9 cellular contexts compared by ENCODE assay signal in genomic region chr5:141878186-141878770, GRCh38. TPM values are rescaled to one million over a fixed set of nuclear protein-coding genes. Genes with fewer than 3 reads are reported as not detected.
DNase-seq lines count a peak whose midpoint lies in the region; ATAC-seq and TF ChIP-seq lines count a peak whose summit lies in the region.
"Had no signal": no experiment of that assay in that cellular context is flagged by ENCODE, and none has a peak within 500 bp of the region (broad histone marks: within the 10 kb centered on the region; RNA-seq: fewer than 3 reads in every experiment).

Gene PCDH1, minus strand, starts transcription at chr5:141878410. Its CDS starts 148 bp downstream, at chr5:141878262.

- ATAC-seq in left cardiac atrium (peak; percentile 67 to 69), HG02884 (IDR thresholded peaks at IDR 0.05; ENCODE audit: unreplicated experiment) (no peak), GM18519 (IDR thresholded peaks at IDR 0.05; ENCODE audit: low FRiP score, unreplicated experiment) (no peak), GM18858 (IDR thresholded peaks at IDR 0.05; ENCODE audit: unreplicated experiment) (no peak)

- H3K9me3 Mint-ChIP-seq in osteocyte (ENCODE audit: unreplicated experiment), result no peaks in the 10 kb centered on the region

- no peak for TF ChIP-seq CTCF in osteocyte (IDR thresholded peaks at IDR 0.05)

- DNase-seq in DMS53 treated with DMSO at 0.1 percent for 48 hours (lab: John Stamatoyannopoulos, UW; ENCODE audit: unreplicated experiment), result peak; percentile 44
- peak; percentile 56 for DNase-seq in NCI-H2227 (lab: John Stamatoyannopoulos, UW; ENCODE audit: unreplicated experiment)
- peak; percentile 48 for DNase-seq in left cardiac atrium
- no peak for DNase-seq in osteocyte (ENCODE audit: extremely low spot score, unreplicated experiment)

- H3K27ac ChIP-seq in angular gyrus (ENCODE audit: low read depth, low read length), result peak within 1 kb of the TSS; percentile 98

- peak within 1 kb of the TSS; percentile 58 for H3K27ac Mint-ChIP-seq in osteocyte (ENCODE audit: unreplicated experiment)

- intact Hi-C loops in left cardiac atrium (cut with DNase I), result loop anchor here (5.0 kb wide), 3 partner anchors 66 to 176 kb away; partner anchors contain the start of gene PCDH12 (in 1 of the 2)

- no peaks in the 10 kb centered on the region for H3K36me3 Mint-ChIP-seq in osteocyte (ENCODE audit: unreplicated experiment)

- H3K27me3 Mint-ChIP-seq in osteocyte (ENCODE audit: unreplicated experiment), result peaks cover 73% of the 10 kb centered on the region

- H3K4me1 Mint-ChIP-seq in osteocyte (ENCODE audit: unreplicated experiment), result peaks cover 25% of the 10 kb centered on the region

- H3K4me3 Mint-ChIP-seq in osteocyte (ENCODE audit: unreplicated experiment), result peak within 1 kb of the TSS; percentile 84

RNA-seq across cellular contexts. Expression of gene PCDH1, which starts in this region (rescaled TPM):
- 10 to 100 TPM; 20.7 to 36.0 TPM for total RNA-seq in left cardiac atrium
- 6.3 and 7.3 TPM in 2 replicates for total RNA-seq in osteocyte
- total RNA-seq: T-helper 1 cell treated with Interleukin-12 subunit alpha and Interleukin-12 subunit beta and Interleukin-4 antibody, amounts not matched to agents 30 ng/mL and 1 ng/mL, for 36 hours had no signal

Comparison
In these comparisons a context has a peak if more than half of its experiments do, and no peak if none do; other contexts are left out.
1. ATAC-seq: peak in left cardiac atrium (2 of 2); none in HG02884 (single experiment), GM18519 (single experiment) and GM18858 (single experiment).